In the genomic region with DNA sequence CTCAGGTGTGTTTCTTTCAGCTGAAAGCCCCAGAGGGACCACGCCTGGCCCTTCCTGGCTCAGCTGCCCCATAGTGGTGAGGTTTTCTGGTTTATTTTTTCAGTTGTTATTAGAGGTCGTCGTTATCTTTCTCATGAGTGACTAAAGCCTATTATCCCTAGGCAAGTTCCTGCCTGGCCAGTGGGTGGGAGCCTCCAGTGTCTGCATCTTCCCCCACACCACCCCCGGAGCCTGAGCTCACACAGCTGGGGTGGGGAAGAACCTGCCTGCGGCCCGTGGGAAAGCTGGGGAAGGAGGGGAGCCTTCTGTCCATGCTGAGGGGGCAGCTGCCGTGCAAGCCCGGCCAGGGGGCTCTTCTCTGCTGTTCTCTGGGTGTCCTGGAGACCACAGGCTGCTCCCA, we compare ENCODE assay signal across 17 cellular contexts.
"Had no signal": no experiment of that assay in that cellular context is flagged by ENCODE, and none has a peak within 500 bp of the region (broad histone marks: within the 10 kb centered on the region; RNA-seq: fewer than 3 reads in every experiment).

No MANE protein-coding gene starts in this region.

- H3K36me3 Mint-ChIP-seq: memory B cell had no signal

- DNase-seq: activated CD4-positive, alpha-beta T cell treated with anti-CD3 and anti-CD28 coated beads for 48 hours; activated naive CD4-positive, alpha-beta T cell; activated naive CD8-positive, alpha-beta T cell treated with anti-CD3 and anti-CD28 coated beads, Interleukin-2, amount 50 U/mL, for 24 hours; cerebellar nuclear complex; foreskin keratinocyte; islet precursor cell; left lung; nephron progenitor cell; pancreas; stimulated activated CD4-positive, alpha-beta T cell treated with anti-CD3 and anti-CD28 coated beads, Interleukin-4, amount 100 ng/mL, for 24 hours; T-helper 1 cell; testis had no signal

- H3K27me3 ChIP-seq: left lung, pancreas, testis had no signal

- ATAC-seq: activated naive CD8-positive, alpha-beta T cell treated with anti-CD3 and anti-CD28 coated beads, Interleukin-2, amount 50 U/mL, for 24 hours; esophagus mucosa; foreskin keratinocyte; left lung; pancreas had no signal

- H3K4me1 Mint-ChIP-seq: memory B cell had no signal

- H3K36me3 ChIP-seq: left lung, pancreas had no signal

- H3K4me3 ChIP-seq: left lung, pancreas, testis had no signal

- H3K9me3 Mint-ChIP-seq: nephron progenitor cell; stimulated activated naive CD8-positive, alpha-beta T cell treated with anti-CD3 and anti-CD28 coated beads, Interleukin-15, Interleukin-2, amounts not matched to agents 100 ng/mL and 50 ng/mL, for 24 hours had no signal

- FAIRE-seq: pancreas, urothelium cell line had no signal

- H3K27ac ChIP-seq: foreskin keratinocyte, left lung, pancreas, testis had no signal

- H3K4me3 Mint-ChIP-seq: activated naive CD8-positive, alpha-beta T cell treated with anti-CD3 and anti-CD28 coated beads, Interleukin-2, amount 50 U/mL, for 24 hours; activated T-helper 1 cell treated with anti-CD3 and anti-CD28 coated beads, Interleukin-12 subunit alpha, Interleukin-12 subunit beta, Interleukin-2, Interleukin-4 antibody, amounts not matched to agents 30 ng/mL and 10 ng/mL and 1 ng/mL, durations not matched to agents 14 hours and 24 hours and 36 hours; memory B cell; nephron progenitor cell; stimulated activated naive CD8-positive, alpha-beta T cell treated with anti-CD3 and anti-CD28 coated beads, Interleukin-15, Interleukin-2, amounts not matched to agents 100 ng/mL and 50 ng/mL, for 24 hours had no signal

- H3K27me3 Mint-ChIP-seq: activated naive CD8-positive, alpha-beta T cell treated with anti-CD3 and anti-CD28 coated beads, Interleukin-2, amount 50 U/mL, for 24 hours had no signal

- H3K9me3 ChIP-seq: left lung, pancreas, testis had no signal

- H3K4me1 ChIP-seq: foreskin keratinocyte, left lung, pancreas, testis had no signal

- H3K27ac Mint-ChIP-seq: activated T-helper 1 cell treated with anti-CD3 and anti-CD28 coated beads, Interleukin-12 subunit alpha, Interleukin-12 subunit beta, Interleukin-2, Interleukin-4 antibody, amounts not matched to agents 30 ng/mL and 10 ng/mL and 1 ng/mL, durations not matched to agents 14 hours and 24 hours and 36 hours; memory B cell; nephron progenitor cell; stimulated activated naive CD8-positive, alpha-beta T cell treated with anti-CD3 and anti-CD28 coated beads, Interleukin-15, Interleukin-2, amounts not matched to agents 100 ng/mL and 50 ng/mL, for 24 hours had no signal
